Comparison of ENCODE assay signal across 1 cellular context in the genomic region with DNA sequence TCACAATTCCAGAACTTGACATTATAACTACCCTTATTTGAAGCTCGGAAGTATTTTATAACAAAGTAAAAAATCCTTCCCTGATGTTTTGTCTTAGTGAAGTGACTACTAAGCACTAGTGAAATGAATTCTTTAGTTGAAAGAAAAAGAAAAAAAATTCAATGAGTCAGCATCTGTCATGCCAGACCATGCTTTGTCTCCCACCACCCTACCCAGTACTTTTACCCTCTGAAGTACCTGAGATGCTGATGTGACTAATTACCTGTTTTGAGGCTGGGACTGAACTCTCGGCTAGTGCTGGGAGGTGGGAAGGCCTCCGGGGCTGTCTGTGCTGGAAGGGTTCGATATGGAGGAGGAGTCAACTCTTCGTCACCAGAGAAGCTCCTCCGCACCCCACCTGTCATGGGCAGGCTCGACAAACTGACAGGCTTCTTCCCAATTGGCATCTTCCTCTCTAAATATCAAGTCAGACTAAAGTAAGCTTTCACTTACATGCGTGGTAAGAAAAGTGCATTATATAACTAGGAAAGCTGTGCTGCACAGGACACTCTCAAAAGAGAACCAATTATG.
TF ChIP-seq lines count a peak whose summit lies in the region.

No MANE protein-coding gene starts in this region.

TF ChIP-seq in K562, 482 proteins besides CTCF, POLR2A, EP300 and RAD21:
- TF ChIP-seq C11orf30 (IDR thresholded peaks at IDR 0.05; ENCODE audit: low read depth) (peak; percentile 71), SMARCA5 (IDR thresholded peaks at IDR 0.05) (no peak), MAFF (IDR thresholded peaks at IDR 0.05; ENCODE audit: low read length) (0 out of 2 replicates have a peak, but pooled peaks have one; percentile 13), ZNF316 (IDR thresholded peaks at IDR 0.05) (peak; percentile 85), KHSRP (IDR thresholded peaks at IDR 0.05) (no peak), MCM2 (IDR thresholded peaks at IDR 0.05; ENCODE audit: low read depth) (no peak), MAFG (tag; conservative IDR thresholded peaks at IDR 0.05) (peak; percentile 44), BRD9 (IDR thresholded peaks at IDR 0.05; ENCODE audit: low read depth, partially characterized antibody) (no peak)
- TF ChIP-seq, protein P1, sequence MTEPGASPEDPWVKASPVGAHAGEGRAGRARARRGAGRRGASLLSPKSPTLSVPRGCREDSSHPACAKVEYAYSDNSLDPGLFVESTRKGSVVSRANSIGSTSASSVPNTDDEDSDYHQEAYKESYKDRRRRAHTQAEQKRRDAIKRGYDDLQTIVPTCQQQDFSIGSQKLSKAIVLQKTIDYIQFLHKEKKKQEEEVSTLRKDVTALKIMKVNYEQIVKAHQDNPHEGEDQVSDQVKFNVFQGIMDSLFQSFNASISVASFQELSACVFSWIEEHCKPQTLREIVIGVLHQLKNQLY (CRISPR knock-in tag; conservative IDR thresholded peaks at IDR 0.05): no peak
TF ChIP-seq in K562: peak in this region for 4.
